22 cellular contexts compared by ENCODE assay signal in genomic region chr16:72312862-72313261, GRCh38.
DNase-seq lines count a peak whose midpoint lies in the region; ATAC-seq and TF ChIP-seq lines count a peak whose summit lies in the region.
"Had no signal": no experiment of that assay in that cellular context is flagged by ENCODE, and none has a peak within 500 bp of the region (broad histone marks: within the 10 kb centered on the region; RNA-seq: fewer than 3 reads in every experiment).

No MANE protein-coding gene starts in this region.

- H3K9me3 ChIP-seq in tibial artery = no peaks in the 10 kb centered on the region
- H3K9me3 ChIP-seq in upper lobe of left lung = no peaks in the 10 kb centered on the region
- H3K9me3 ChIP-seq: breast epithelium, thoracic aorta had no signal

- H3K4me1 ChIP-seq in tibial artery = peaks cover 0 to 13% (median 2%) of the 10 kb centered on the region in 4 donors
- H3K4me1 ChIP-seq in upper lobe of left lung = no peaks in the 10 kb centered on the region
- H3K4me1 ChIP-seq: breast epithelium had no signal

- 69 to 71% methylated on average over 5 of the region's 5 CpGs for WGBS in upper lobe of left lung, 2 donors

- no peak for TF ChIP-seq EP300 in upper lobe of left lung (IDR thresholded peaks at IDR 0.05)

- peak overlapping the region; percentile 24 for H3K27ac Mint-ChIP-seq in neural crest cell (ENCODE audit: unreplicated experiment)
- H3K27ac Mint-ChIP-seq: activated CD4-positive, alpha-beta memory T cell treated with anti-CD3 and anti-CD28 coated beads, Interleukin-2, amount 10 ng/mL, durations not matched to agents 7 days and 5 days; CD4-positive, alpha-beta memory T cell; memory B cell; naive thymus-derived CD4-positive, alpha-beta T cell; T-cell had no signal

- DNase-seq in AG10803 (ENCODE audit: low read depth) (peak; percentile 80), RPMI7951 (ENCODE audit: low read depth) (peak; percentile 5), fibroblast of gingiva (ENCODE audit: low read depth) (peak; percentile 68), neural crest cell (ENCODE audit: low read depth, low spot score) (no peak), cortex of kidney (lab: John Stamatoyannopoulos, UW) (no peak), tibial artery (no peak), upper lobe of left lung (no peak)
- DNase-seq: activated CD4-positive, alpha-beta memory T cell treated with anti-CD3 and anti-CD28 coated beads, Interleukin-2, amount 10 ng/mL, durations not matched to agents 7 days and 5 days; activated naive CD4-positive, alpha-beta T cell treated with anti-CD3 and anti-CD28 coated beads, Interleukin-2, amount 50 U/mL, for 16 hours; activated T-cell treated with anti-CD3 and anti-CD28 coated beads, Interleukin-2, amount 50 U/mL, for 4 hours; CD4-positive, alpha-beta memory T cell; DND-41; naive thymus-derived CD4-positive, alpha-beta T cell; NCI-H1694 treated with DMSO at 0.1 percent for 48 hours; NCI-H510A; RPMI8226; T-cell had no signal

- TF ChIP-seq POLR2A in upper lobe of left lung (IDR thresholded peaks at IDR 0.05) = no peak

- TF ChIP-seq CTCF in AG10803 (conservative IDR thresholded peaks at IDR 0.05; ENCODE audit: low read length) (no peak), neural crest cell (conservative IDR thresholded peaks at IDR 0.05) (no peak), tibial artery (IDR thresholded peaks at IDR 0.05) (no peak), upper lobe of left lung (IDR thresholded peaks at IDR 0.05) (no peak)

- H3K27me3 ChIP-seq in tibial artery (no peaks in the 10 kb centered on the region), upper lobe of left lung (no peaks in the 10 kb centered on the region)
- H3K27me3 ChIP-seq: breast epithelium had no signal

- no peak overlapping the region for H3K4me3 ChIP-seq in AG10803 (ENCODE audit: low read length)
- no peak overlapping the region for H3K4me3 ChIP-seq in tibial artery
- H3K4me3 ChIP-seq in upper lobe of left lung = no peak overlapping the region
- H3K4me3 ChIP-seq: breast epithelium, thoracic aorta had no signal

- no peak overlapping the region for H3K27ac ChIP-seq in tibial artery
- H3K27ac ChIP-seq in upper lobe of left lung = no peak overlapping the region
- H3K27ac ChIP-seq: breast epithelium, thoracic aorta, VCaP had no signal

- no peak overlapping the region for H3K4me3 Mint-ChIP-seq in neural crest cell
- H3K4me3 Mint-ChIP-seq: activated CD4-positive, alpha-beta memory T cell treated with anti-CD3 and anti-CD28 coated beads, Interleukin-2, amount 10 ng/mL, durations not matched to agents 7 days and 5 days; activated T-cell treated with anti-CD3 and anti-CD28 coated beads, Interleukin-2, amount 50 U/mL, for 4 hours; CD4-positive, alpha-beta memory T cell; memory B cell; naive thymus-derived CD4-positive, alpha-beta T cell; T-cell had no signal

- peaks cover 22% of the 10 kb centered on the region for H3K36me3 Mint-ChIP-seq in neural crest cell (ENCODE audit: low read depth)
- H3K36me3 Mint-ChIP-seq: CD4-positive, alpha-beta memory T cell; naive thymus-derived CD4-positive, alpha-beta T cell; T-cell had no signal

- intact Hi-C loops in tibial artery (cut with DNase I; ENCODE audit: low total_unique reads) = no loop called here

- ATAC-seq in HG03045 (IDR thresholded peaks at IDR 0.05; ENCODE audit: unreplicated experiment) (no peak), upper lobe of left lung (ENCODE audit: low FRiP score in 2 of 2) (no peak)
- ATAC-seq: activated T-cell treated with anti-CD3 and anti-CD28 coated beads, Interleukin-2, amount 50 U/mL, for 4 hours; naive thymus-derived CD4-positive, alpha-beta T cell; T-cell had no signal

- H3K36me3 ChIP-seq in tibial artery (no peaks in the 10 kb centered on the region), upper lobe of left lung (no peaks in the 10 kb centered on the region)
- H3K36me3 ChIP-seq: breast epithelium, thoracic aorta had no signal

- H3K4me1 Mint-ChIP-seq in neural crest cell = peaks cover 9% of the 10 kb centered on the region
- H3K4me1 Mint-ChIP-seq: CD4-positive, alpha-beta memory T cell; memory B cell; naive thymus-derived CD4-positive, alpha-beta T cell; T-cell had no signal

- H3K27me3 Mint-ChIP-seq in neural crest cell (ENCODE audit: low read depth) = no peaks in the 10 kb centered on the region
- H3K27me3 Mint-ChIP-seq: activated CD4-positive, alpha-beta memory T cell treated with anti-CD3 and anti-CD28 coated beads, Interleukin-2, amount 10 ng/mL, durations not matched to agents 7 days and 5 days had no signal

- H3K9me3 Mint-ChIP-seq in neural crest cell = peaks cover 12% of the 10 kb centered on the region
- H3K9me3 Mint-ChIP-seq: activated CD4-positive, alpha-beta memory T cell treated with anti-CD3 and anti-CD28 coated beads, Interleukin-2, amount 10 ng/mL, durations not matched to agents 7 days and 5 days had no signal

Comparison
In these comparisons a context has a peak if more than half of its experiments do, and no peak if none do; other contexts are left out.
1. DNase-seq: peak in AG10803 (single experiment), RPMI7951 (single experiment) and fibroblast of gingiva (single experiment); none in neural crest cell (single experiment), cortex of kidney (single experiment), tibial artery (0 of 2) and upper lobe of left lung (0 of 2).